2 cellular contexts compared by ENCODE assay signal in the genomic region with DNA sequence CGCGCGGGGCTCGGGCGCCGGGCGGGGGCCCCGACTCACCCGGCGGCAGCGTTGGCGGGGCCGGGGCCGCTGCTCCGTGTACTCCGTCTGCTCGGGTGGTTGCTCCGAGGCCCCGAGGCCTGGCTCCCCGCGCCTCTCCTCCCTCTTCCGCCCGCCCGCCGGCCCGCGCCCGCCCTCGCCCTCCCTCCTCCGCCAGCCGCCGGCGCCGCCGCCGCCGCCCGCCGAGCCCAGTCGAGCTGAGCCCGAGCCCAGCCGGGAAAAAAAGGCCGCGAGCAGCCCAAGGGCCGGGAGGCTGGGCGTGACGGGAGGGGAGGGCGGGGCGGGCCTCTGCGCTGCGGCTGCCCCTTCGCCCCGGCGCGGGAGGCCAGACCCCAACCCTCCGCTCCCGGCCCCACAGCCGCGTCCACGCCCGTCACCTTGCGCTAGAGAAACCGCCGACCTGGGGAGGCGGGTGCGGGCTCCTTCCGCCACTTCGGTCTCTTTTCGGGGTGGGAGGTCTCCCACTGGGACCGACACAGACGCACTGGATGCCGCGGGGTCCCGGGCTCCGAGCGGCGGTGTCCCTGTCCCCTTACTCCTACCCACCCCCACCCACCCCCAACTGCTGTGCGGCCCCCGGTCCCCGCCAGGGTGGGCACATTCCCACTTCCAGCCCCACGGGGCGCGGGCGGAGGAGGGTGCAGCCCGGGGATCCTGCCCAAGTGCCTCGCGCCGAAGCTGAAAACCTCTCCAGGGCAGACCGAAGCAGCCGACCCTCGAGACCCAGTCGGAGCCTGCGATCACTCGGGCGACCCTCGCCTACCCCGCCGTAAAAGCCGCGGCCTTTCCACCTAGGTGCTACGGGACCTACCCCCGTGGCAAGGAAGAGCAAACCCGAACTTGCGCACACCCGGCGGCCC.
TF ChIP-seq lines count a peak whose summit lies in the region.

A gene with protein sequence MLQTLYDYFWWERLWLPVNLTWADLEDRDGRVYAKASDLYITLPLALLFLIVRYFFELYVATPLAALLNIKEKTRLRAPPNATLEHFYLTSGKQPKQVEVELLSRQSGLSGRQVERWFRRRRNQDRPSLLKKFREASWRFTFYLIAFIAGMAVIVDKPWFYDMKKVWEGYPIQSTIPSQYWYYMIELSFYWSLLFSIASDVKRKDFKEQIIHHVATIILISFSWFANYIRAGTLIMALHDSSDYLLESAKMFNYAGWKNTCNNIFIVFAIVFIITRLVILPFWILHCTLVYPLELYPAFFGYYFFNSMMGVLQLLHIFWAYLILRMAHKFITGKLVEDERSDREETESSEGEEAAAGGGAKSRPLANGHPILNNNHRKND (minus strand): TSS at position 256 of the 899 bp plus-strand sequence. CDS start 5,745 bp downstream, outside the sequence.

TF ChIP-seq in HCT116, 20 proteins besides CTCF, POLR2A, EP300 and RAD21:
- TF ChIP-seq ZFX (IDR thresholded peaks at IDR 0.05) (peak; percentile 88), ELF1 (IDR thresholded peaks at IDR 0.05; ENCODE audit: borderline replicate concordance, low read depth) (no peak), SIN3A (IDR thresholded peaks at IDR 0.05; ENCODE audit: low read depth) (no peak), ZNF274 (IDR thresholded peaks at IDR 0.05; ENCODE audit: low read depth, low read length) (no peak), POLR2AphosphoS5 (IDR thresholded peaks at IDR 0.05; ENCODE audit: low read depth, low read length) (peak; percentile 67), CEBPB (IDR thresholded peaks at IDR 0.05; ENCODE audit: low read depth) (no peak), YY1 (IDR thresholded peaks at IDR 0.05; ENCODE audit: extremely low read depth, insufficient replicate concordance, low read depth, low read length) (peak; percentile 50), SP1 (IDR thresholded peaks at IDR 0.05; ENCODE audit: low read depth) (no peak)
- TF ChIP-seq, protein P1, sequence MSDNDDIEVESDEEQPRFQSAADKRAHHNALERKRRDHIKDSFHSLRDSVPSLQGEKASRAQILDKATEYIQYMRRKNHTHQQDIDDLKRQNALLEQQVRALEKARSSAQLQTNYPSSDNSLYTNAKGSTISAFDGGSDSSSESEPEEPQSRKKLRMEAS (IDR thresholded peaks at IDR 0.05) = no peak

TF ChIP-seq in K562, 482 proteins besides CTCF, POLR2A, EP300 and RAD21 (continues in another document):
- TF ChIP-seq, protein P2, sequence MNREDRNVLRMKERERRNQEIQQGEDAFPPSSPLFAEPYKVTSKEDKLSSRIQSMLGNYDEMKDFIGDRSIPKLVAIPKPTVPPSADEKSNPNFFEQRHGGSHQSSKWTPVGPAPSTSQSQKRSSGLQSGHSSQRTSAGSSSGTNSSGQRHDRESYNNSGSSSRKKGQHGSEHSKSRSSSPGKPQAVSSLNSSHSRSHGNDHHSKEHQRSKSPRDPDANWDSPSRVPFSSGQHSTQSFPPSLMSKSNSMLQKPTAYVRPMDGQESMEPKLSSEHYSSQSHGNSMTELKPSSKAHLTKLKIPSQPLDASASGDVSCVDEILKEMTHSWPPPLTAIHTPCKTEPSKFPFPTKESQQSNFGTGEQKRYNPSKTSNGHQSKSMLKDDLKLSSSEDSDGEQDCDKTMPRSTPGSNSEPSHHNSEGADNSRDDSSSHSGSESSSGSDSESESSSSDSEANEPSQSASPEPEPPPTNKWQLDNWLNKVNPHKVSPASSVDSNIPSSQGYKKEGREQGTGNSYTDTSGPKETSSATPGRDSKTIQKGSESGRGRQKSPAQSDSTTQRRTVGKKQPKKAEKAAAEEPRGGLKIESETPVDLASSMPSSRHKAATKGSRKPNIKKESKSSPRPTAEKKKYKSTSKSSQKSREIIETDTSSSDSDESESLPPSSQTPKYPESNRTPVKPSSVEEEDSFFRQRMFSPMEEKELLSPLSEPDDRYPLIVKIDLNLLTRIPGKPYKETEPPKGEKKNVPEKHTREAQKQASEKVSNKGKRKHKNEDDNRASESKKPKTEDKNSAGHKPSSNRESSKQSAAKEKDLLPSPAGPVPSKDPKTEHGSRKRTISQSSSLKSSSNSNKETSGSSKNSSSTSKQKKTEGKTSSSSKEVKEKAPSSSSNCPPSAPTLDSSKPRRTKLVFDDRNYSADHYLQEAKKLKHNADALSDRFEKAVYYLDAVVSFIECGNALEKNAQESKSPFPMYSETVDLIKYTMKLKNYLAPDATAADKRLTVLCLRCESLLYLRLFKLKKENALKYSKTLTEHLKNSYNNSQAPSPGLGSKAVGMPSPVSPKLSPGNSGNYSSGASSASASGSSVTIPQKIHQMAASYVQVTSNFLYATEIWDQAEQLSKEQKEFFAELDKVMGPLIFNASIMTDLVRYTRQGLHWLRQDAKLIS (CRISPR knock-in tag; IDR thresholded peaks at IDR 0.05) = 0 out of 2 replicates have a peak, but pooled peaks have one; percentile 79
- TF ChIP-seq, protein P3, sequence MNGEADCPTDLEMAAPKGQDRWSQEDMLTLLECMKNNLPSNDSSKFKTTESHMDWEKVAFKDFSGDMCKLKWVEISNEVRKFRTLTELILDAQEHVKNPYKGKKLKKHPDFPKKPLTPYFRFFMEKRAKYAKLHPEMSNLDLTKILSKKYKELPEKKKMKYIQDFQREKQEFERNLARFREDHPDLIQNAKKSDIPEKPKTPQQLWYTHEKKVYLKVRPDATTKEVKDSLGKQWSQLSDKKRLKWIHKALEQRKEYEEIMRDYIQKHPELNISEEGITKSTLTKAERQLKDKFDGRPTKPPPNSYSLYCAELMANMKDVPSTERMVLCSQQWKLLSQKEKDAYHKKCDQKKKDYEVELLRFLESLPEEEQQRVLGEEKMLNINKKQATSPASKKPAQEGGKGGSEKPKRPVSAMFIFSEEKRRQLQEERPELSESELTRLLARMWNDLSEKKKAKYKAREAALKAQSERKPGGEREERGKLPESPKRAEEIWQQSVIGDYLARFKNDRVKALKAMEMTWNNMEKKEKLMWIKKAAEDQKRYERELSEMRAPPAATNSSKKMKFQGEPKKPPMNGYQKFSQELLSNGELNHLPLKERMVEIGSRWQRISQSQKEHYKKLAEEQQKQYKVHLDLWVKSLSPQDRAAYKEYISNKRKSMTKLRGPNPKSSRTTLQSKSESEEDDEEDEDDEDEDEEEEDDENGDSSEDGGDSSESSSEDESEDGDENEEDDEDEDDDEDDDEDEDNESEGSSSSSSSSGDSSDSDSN (IDR thresholded peaks at IDR 0.05; ENCODE audit: borderline replicate concordance in 1 of 2, low read depth in 2 of 2, low read length in 2 of 2) = peak; percentile 85 to 98; a peak in 3 of 4 replicates
- TF ChIP-seq, protein P4, sequence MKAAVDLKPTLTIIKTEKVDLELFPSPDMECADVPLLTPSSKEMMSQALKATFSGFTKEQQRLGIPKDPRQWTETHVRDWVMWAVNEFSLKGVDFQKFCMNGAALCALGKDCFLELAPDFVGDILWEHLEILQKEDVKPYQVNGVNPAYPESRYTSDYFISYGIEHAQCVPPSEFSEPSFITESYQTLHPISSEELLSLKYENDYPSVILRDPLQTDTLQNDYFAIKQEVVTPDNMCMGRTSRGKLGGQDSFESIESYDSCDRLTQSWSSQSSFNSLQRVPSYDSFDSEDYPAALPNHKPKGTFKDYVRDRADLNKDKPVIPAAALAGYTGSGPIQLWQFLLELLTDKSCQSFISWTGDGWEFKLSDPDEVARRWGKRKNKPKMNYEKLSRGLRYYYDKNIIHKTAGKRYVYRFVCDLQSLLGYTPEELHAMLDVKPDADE (conservative IDR thresholded peaks at IDR 0.05; ENCODE audit: control insufficient read depth, low read depth, low read length) = 0 out of 2 replicates have a peak, but pooled peaks have one; percentile 12
- TF ChIP-seq GABPA (tag; conservative IDR thresholded peaks at IDR 0.05; ENCODE audit: low read depth) = peak; percentile 30; the same call in 1 of the 2 replicates
- TF ChIP-seq POLR2G (IDR thresholded peaks at IDR 0.05; ENCODE audit: low read depth, low read length) = peak; percentile 83
- peak; percentile 19; the same call in 1 of the 2 replicates for TF ChIP-seq CREM (IDR thresholded peaks at IDR 0.05; ENCODE audit: low read depth)
- TF ChIP-seq FOXM1 (IDR thresholded peaks at IDR 0.05; ENCODE audit: low read depth) = no peak
- TF ChIP-seq FOXM1 (CRISPR knock-in tag; IDR thresholded peaks at IDR 0.05; ENCODE audit: low read depth) = no peak
- peak; percentile 58; the same call in 1 of the 2 replicates for TF ChIP-seq ZC3H4 (CRISPR knock-in tag; IDR thresholded peaks at IDR 0.05; ENCODE audit: borderline replicate concordance)
- peak; percentile 27; the same call in 1 of the 2 replicates for TF ChIP-seq CREB1 (IDR thresholded peaks at IDR 0.05)
- TF ChIP-seq CREB1 (CRISPR knock-in tag; IDR thresholded peaks at IDR 0.05) = peak; percentile 26; the same call in 1 of the 2 replicates
- TF ChIP-seq ZFX (CRISPR knock-in tag; IDR thresholded peaks at IDR 0.05) = peak; percentile 66
- peak; percentile 68; the same call in 1 of the 2 replicates for TF ChIP-seq GATAD2B (IDR thresholded peaks at IDR 0.05; ENCODE audit: borderline replicate concordance)
- TF ChIP-seq TBP (optimal IDR thresholded peaks at IDR 0.05; ENCODE audit: low read depth, low read length) = peak; percentile 40
- peak; percentile 80 for TF ChIP-seq RBFOX2 (IDR thresholded peaks at IDR 0.05; ENCODE audit: low read depth, low read length)
- peak; percentile 61 to 77; a peak in 2 of 4 replicates for TF ChIP-seq MAZ (CRISPR knock-in tag; conservative IDR thresholded peaks at IDR 0.05 in 1 of 2, IDR thresholded peaks at IDR 0.05 in 1 of 2)
- TF ChIP-seq ZNF699 (CRISPR knock-in tag; IDR thresholded peaks at IDR 0.05; ENCODE audit: insufficient replicate concordance) = no peak
- 0 out of 2 replicates have a peak, but pooled peaks have one; percentile 7 for TF ChIP-seq CBX1 (IDR thresholded peaks at IDR 0.05; ENCODE audit: low read depth)
- no peak for TF ChIP-seq XRCC4 (IDR thresholded peaks at IDR 0.05; ENCODE audit: extremely low read depth, insufficient read depth, insufficient read length)
- peak; percentile 83 for TF ChIP-seq FIP1L1 (IDR thresholded peaks at IDR 0.05; ENCODE audit: low read depth, low read length, poor library complexity, severe bottlenecking)
- TF ChIP-seq, protein P5, sequence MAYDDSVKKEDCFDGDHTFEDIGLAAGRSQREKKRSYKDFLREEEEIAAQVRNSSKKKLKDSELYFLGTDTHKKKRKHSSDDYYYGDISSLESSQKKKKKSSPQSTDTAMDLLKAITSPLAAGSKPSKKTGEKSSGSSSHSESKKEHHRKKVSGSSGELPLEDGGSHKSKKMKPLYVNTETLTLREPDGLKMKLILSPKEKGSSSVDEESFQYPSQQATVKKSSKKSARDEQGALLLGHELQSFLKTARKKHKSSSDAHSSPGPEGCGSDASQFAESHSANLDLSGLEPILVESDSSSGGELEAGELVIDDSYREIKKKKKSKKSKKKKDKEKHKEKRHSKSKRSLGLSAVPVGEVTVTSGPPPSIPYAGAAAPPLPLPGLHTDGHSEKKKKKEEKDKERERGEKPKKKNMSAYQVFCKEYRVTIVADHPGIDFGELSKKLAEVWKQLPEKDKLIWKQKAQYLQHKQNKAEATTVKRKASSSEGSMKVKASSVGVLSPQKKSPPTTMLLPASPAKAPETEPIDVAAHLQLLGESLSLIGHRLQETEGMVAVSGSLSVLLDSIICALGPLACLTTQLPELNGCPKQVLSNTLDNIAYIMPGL (CRISPR knock-in tag; IDR thresholded peaks at IDR 0.05) = 0 out of 2 replicates have a peak, but pooled peaks have one; percentile 36
- TF ChIP-seq ZBTB7A (IDR thresholded peaks at IDR 0.05; ENCODE audit: borderline replicate concordance, control insufficient read depth, low read depth, low read length) = peak; percentile 86; the same call in 1 of the 2 replicates
- peak in 1 of 3 experiments; percentile 42 for TF ChIP-seq YY1 (IDR thresholded peaks at IDR 0.05; ENCODE audit: borderline replicate concordance in 1 of 3, control insufficient read depth in 1 of 3, extremely low read depth in 1 of 3, insufficient read depth in 3 of 3, insufficient read length in 1 of 3, insufficient replicate concordance in 2 of 3, low read depth in 1 of 3, low read length in 2 of 3)
- no peak for TF ChIP-seq CEBPG (CRISPR knock-in tag; IDR thresholded peaks at IDR 0.05)
- no peak for TF ChIP-seq CEBPG (tag; conservative IDR thresholded peaks at IDR 0.05 in 1 of 2, IDR thresholded peaks at IDR 0.05 in 1 of 2)
- TF ChIP-seq SUPT5H (IDR thresholded peaks at IDR 0.05) = peak; percentile 42; the same call in 1 of the 2 replicates
- TF ChIP-seq HNRNPK (IDR thresholded peaks at IDR 0.05; ENCODE audit: low read depth, low read length, poor library complexity, severe bottlenecking) = peak; percentile 33
- no peak for TF ChIP-seq ZNF140 (CRISPR knock-in tag; IDR thresholded peaks at IDR 0.05)
- TF ChIP-seq, protein P6, sequence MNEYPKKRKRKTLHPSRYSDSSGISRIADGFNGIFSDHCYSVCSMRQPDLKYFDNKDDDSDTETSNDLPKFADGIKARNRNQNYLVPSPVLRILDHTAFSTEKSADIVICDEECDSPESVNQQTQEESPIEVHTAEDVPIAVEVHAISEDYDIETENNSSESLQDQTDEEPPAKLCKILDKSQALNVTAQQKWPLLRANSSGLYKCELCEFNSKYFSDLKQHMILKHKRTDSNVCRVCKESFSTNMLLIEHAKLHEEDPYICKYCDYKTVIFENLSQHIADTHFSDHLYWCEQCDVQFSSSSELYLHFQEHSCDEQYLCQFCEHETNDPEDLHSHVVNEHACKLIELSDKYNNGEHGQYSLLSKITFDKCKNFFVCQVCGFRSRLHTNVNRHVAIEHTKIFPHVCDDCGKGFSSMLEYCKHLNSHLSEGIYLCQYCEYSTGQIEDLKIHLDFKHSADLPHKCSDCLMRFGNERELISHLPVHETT (CRISPR knock-in tag; conservative IDR thresholded peaks at IDR 0.05 in 1 of 2, IDR thresholded peaks at IDR 0.05 in 1 of 2) = peak in 1 of 2 experiments; percentile 68; a peak in 2 of 4 replicates
- TF ChIP-seq ZNF184 (CRISPR knock-in tag; IDR thresholded peaks at IDR 0.05) = no peak
- peak; percentile 55 for TF ChIP-seq CXXC5 (CRISPR knock-in tag; IDR thresholded peaks at IDR 0.05)
- TF ChIP-seq RBBP5 (IDR thresholded peaks at IDR 0.05; ENCODE audit: borderline replicate concordance, insufficient read depth, low read length, poor library complexity, severe bottlenecking) = peak; percentile 53
- TF ChIP-seq HMGN3 (IDR thresholded peaks at IDR 0.05; ENCODE audit: borderline replicate concordance, extremely low read depth, insufficient read length, low read depth, low read length) = peak; percentile 39
- peak; percentile 30 to 38; a peak in 2 of 4 replicates for TF ChIP-seq NRF1 (conservative IDR thresholded peaks at IDR 0.05 in 1 of 2, IDR thresholded peaks at IDR 0.05 in 1 of 2)
- TF ChIP-seq RBM17 (IDR thresholded peaks at IDR 0.05; ENCODE audit: borderline replicate concordance, low read depth, low read length) = no peak
- peak; percentile 39 for TF ChIP-seq PCBP2 (IDR thresholded peaks at IDR 0.05; ENCODE audit: low read depth, low read length, poor library complexity, severe bottlenecking)
- TF ChIP-seq RFX7 (CRISPR knock-in tag; IDR thresholded peaks at IDR 0.05) = no peak
- TF ChIP-seq ZNF384 (IDR thresholded peaks at IDR 0.05; ENCODE audit: low read depth, low read length) = 0 out of 2 replicates have a peak, but pooled peaks have one; percentile 21
- 0 out of 2 replicates have a peak, but pooled peaks have one; percentile 15 for TF ChIP-seq ZNF282 (CRISPR knock-in tag; IDR thresholded peaks at IDR 0.05)
- TF ChIP-seq, protein P7, sequence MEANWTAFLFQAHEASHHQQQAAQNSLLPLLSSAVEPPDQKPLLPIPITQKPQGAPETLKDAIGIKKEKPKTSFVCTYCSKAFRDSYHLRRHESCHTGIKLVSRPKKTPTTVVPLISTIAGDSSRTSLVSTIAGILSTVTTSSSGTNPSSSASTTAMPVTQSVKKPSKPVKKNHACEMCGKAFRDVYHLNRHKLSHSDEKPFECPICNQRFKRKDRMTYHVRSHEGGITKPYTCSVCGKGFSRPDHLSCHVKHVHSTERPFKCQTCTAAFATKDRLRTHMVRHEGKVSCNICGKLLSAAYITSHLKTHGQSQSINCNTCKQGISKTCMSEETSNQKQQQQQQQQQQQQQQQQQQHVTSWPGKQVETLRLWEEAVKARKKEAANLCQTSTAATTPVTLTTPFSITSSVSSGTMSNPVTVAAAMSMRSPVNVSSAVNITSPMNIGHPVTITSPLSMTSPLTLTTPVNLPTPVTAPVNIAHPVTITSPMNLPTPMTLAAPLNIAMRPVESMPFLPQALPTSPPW (CRISPR knock-in tag; IDR thresholded peaks at IDR 0.05) = peak; percentile 93
